8 cellular contexts compared by ENCODE assay signal in the genomic region with DNA sequence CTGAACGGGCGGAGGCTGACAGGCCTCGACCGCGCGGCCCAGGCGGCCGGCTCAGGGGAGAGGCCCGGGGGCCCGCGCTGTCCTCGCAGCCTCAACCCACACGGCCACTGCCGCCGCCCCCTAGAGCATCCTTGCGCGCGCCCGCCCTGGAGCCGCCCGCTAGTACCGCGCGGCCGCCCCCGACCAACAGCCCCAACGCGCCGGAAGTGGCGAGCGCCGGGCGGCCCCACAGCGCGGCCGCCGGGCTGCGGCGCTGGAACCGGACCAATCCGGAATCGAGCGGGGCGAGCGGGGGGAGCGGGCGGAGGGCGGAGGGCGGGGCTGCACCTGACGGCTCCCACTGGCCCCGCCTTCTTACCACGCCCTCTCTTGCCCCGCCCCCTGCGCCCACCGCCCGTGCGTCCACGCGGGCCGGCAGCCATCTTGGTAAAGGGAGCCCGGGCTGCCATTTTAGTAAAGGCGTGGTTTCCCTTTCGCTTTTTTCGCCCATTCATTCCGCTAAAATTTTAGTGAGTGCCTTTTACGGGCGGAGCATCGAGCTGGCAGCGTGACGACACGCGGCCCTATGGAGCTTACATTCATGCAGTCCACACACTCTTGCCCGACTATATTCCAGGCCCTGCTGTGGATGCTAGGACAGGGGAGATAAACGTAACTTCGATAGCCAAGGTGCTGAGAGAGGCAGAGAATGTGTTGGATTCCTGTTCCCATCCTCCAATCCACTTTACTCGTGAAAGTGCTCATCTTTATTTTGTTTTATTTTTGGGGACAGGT. TPM values are rescaled to one million over a fixed set of nuclear protein-coding genes. Genes with fewer than 3 reads are reported as not detected.
DNase-seq lines count a peak whose midpoint lies in the region; ATAC-seq, FAIRE-seq and TF ChIP-seq lines count a peak whose summit lies in the region.

A gene with protein sequence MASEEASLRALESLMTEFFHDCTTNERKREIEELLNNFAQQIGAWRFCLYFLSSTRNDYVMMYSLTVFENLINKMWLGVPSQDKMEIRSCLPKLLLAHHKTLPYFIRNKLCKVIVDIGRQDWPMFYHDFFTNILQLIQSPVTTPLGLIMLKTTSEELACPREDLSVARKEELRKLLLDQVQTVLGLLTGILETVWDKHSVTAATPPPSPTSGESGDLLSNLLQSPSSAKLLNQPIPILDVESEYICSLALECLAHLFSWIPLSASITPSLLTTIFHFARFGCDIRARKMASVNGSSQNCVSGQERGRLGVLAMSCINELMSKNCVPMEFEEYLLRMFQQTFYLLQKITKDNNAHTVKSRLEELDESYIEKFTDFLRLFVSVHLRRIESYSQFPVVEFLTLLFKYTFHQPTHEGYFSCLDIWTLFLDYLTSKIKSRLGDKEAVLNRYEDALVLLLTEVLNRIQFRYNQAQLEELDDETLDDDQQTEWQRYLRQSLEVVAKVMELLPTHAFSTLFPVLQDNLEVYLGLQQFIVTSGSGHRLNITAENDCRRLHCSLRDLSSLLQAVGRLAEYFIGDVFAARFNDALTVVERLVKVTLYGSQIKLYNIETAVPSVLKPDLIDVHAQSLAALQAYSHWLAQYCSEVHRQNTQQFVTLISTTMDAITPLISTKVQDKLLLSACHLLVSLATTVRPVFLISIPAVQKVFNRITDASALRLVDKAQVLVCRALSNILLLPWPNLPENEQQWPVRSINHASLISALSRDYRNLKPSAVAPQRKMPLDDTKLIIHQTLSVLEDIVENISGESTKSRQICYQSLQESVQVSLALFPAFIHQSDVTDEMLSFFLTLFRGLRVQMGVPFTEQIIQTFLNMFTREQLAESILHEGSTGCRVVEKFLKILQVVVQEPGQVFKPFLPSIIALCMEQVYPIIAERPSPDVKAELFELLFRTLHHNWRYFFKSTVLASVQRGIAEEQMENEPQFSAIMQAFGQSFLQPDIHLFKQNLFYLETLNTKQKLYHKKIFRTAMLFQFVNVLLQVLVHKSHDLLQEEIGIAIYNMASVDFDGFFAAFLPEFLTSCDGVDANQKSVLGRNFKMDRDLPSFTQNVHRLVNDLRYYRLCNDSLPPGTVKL (minus strand): TSS at position 208 of the 774 bp plus-strand sequence. CDS start 597 bp downstream, outside the sequence.

- H3K27me3 ChIP-seq in mammary epithelial cell (ENCODE audit: insufficient read depth, low read length): no peaks in the 10 kb centered on the region
- no peaks in the 10 kb centered on the region for H3K27me3 ChIP-seq in small intestine (ENCODE audit: control insufficient read depth in 2 of 2, insufficient read depth in 2 of 2, low read length in 2 of 2)

- H3K27ac ChIP-seq in mammary epithelial cell (ENCODE audit: insufficient read depth, low read depth, low read length) (peak within 1 kb of the TSS; percentile 74), small intestine (ENCODE audit: low read depth in 1 of 2, low read length in 1 of 2) (peak within 1 kb of the TSS; percentile 75 to 87)

- FAIRE-seq in small intestine (lab: Jason Lieb, UNC): no peak

- intact Hi-C loops in mammary epithelial cell (cut with micrococcal nuclease): loop anchor here (1.0 kb wide), 1 partner anchor 21 kb away; no protein-coding TSS in a partner anchor

- CTCF ChIA-PET in mammary epithelial cell (lab: Charles Lee; ENCODE audit: low non-redundant PET): no interaction called here

- BruUV-seq in mammary epithelial cell (replicated peaks; lab: Mats Ljungman, UMichigan): no TSS peak

- H4K20me1 ChIP-seq in mammary epithelial cell (ENCODE audit: insufficient read depth, low read length): no peaks in the 10 kb centered on the region

- DNase-seq in ACHN: peak; percentile 95
- peak; percentile 95 for DNase-seq in NCI-H2227 treated with DMSO at 0.1 percent for 48 hours (lab: John Stamatoyannopoulos, UW)
- DNase-seq in mammary epithelial cell: peak; percentile 90
- DNase-seq in iPS-NIHi11 (ENCODE audit: low spot score): peak; percentile 98
- peak; percentile 89 for DNase-seq in small intestine

- ATAC-seq in GM18907 (IDR thresholded peaks at IDR 0.05; ENCODE audit: unreplicated experiment): peak; percentile 80
- peak; percentile 78 for ATAC-seq in HG03139 (IDR thresholded peaks at IDR 0.05; ENCODE audit: unreplicated experiment)

- H3K79me2 ChIP-seq in mammary epithelial cell (ENCODE audit: insufficient read depth, low read length): peaks cover 47% of the 10 kb centered on the region

- H3K9me3 ChIP-seq in mammary epithelial cell (replicated peaks; ENCODE audit: insufficient read depth, low read length) (no peaks in the 10 kb centered on the region), small intestine (ENCODE audit: control insufficient read depth, low read depth) (no peaks in the 10 kb centered on the region)

- dilution Hi-C loops in mammary epithelial cell (cut with HindIII; ENCODE audit: low sequenced_read_pairs): no loop called here

- WGBS in mammary epithelial cell (ENCODE audit: low coverage, missing lambda C conversion rate): 4% methylated on average over 23 of the region's 76 CpGs
- WGBS in small intestine, 3 donors: 2 to 4% (median 2%) methylated on average over 56 to 76 of the region's 76 CpGs

- no peak for TF ChIP-seq CTCF in WI38 (IDR thresholded peaks at IDR 0.05; ENCODE audit: low read depth, low read length)
- no peak for TF ChIP-seq CTCF in mammary epithelial cell (conservative IDR thresholded peaks at IDR 0.05 in 1 of 2, IDR thresholded peaks at IDR 0.05 in 1 of 2; ENCODE audit: extremely low read depth in 1 of 2, insufficient read depth in 1 of 2, low read depth in 1 of 2, low read length in 2 of 2)

- H3K4me3 ChIP-seq in WI38 (ENCODE audit: low read depth, low read length) (peak within 1 kb of the TSS; percentile 88), mammary epithelial cell (replicated peaks in 1 of 3; ENCODE audit: insufficient read depth in 1 of 3, low read depth in 2 of 3, low read length in 3 of 3) (peak within 1 kb of the TSS; percentile 75 to 83 (median 77)), small intestine (ENCODE audit: low read depth in 1 of 2, low read length in 2 of 2) (peak within 1 kb of the TSS; percentile 58 to 93)

- H3K4me2 ChIP-seq in mammary epithelial cell (ENCODE audit: insufficient read depth, low read depth, low read length): peak within 1 kb of the TSS; percentile 90

- H3K9ac ChIP-seq in mammary epithelial cell (ENCODE audit: insufficient read depth, low read length): peak within 1 kb of the TSS; percentile 84

- H3K36me3 ChIP-seq in mammary epithelial cell (ENCODE audit: insufficient read depth, low read length) (peaks cover 6% of the 10 kb centered on the region), small intestine (ENCODE audit: control insufficient read depth in 2 of 2, insufficient read depth in 2 of 2, low read length in 2 of 2) (peaks cover 2 to 5% of the 10 kb centered on the region in 2 donors)

- peak within 1 kb of the TSS; percentile 100 for H2AFZ ChIP-seq in mammary epithelial cell (ENCODE audit: low read depth, low read length)

- H3K4me1 ChIP-seq in mammary epithelial cell (ENCODE audit: insufficient read depth, low read length) (peaks cover 14% of the 10 kb centered on the region), small intestine (ENCODE audit: control insufficient read depth in 2 of 2, insufficient read depth in 1 of 2, low read depth in 1 of 2, low read length in 1 of 2) (peaks cover 0 to 3% of the 10 kb centered on the region in 2 donors)

- in situ Hi-C loops in ACHN (cut with HindIII; ENCODE audit: low pct_ligation_motif_present, low pct_unique_long_range_greater_than_20kb, low sequenced_read_pairs) (no loop called here), mammary epithelial cell (cut with MboI; ENCODE audit: low sequenced_read_pairs in 2 of 2) (loop anchor here in 1 of 2 donors (25.0 kb wide), 1 partner anchor 100 kb away; no protein-coding TSS in a partner anchor)

RNA-seq across cellular contexts. Expression of the gene that starts here (rescaled TPM):
- total RNA-seq in mammary epithelial cell: 100 to 1,000 TPM in 1 of 2 donors, 10 to 100 TPM in 1; 81.0 to 166 TPM
- polyA plus RNA-seq in mammary epithelial cell (148 TPM), small intestine (10 to 100 TPM; 52.3 to 78.1 (median 61.0) TPM)
- polyA minus RNA-seq in mammary epithelial cell: 228 TPM

Comparison
In these comparisons a context has a peak if more than half of its experiments do, and no peak if none do; other contexts are left out.
1. Peak in every context shown above with its lines: DNase-seq, ATAC-seq, H3K4me3 ChIP-seq and H3K27ac ChIP-seq.